In the genomic region with DNA sequence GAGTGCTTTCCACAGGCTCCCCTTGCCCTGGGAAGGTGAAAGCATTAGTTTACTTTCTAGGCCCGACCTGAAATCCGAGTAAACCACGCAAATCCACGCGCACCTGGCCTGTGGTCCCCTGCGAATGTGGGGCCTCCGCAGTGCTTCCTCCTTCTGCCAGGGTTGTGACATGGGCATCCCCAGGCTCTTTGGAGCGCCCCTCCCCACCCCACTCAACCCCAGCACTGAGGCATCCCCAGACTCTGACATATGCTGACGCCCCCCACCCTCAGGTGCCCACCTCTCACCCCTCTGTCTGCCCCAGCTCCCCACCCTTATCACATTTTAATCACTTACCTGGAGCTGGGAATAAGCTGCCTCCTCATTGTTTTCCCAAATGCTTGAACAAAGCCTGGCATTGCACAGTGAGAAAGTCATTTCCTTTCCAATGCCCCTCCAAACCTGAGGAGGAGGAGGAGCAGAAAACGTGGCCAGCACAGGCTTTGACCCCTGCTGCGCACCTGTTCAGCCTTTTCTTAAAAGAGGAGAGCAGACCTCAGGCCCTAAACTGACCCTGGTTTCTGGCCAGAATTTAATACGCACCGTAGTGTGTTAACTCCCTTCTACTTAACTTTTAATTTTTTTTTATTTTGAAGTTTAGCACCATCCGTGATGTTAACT, we compare ENCODE assay signal across 19 cellular contexts.
DNase-seq lines count a peak whose midpoint lies in the region; ATAC-seq, FAIRE-seq and TF ChIP-seq lines count a peak whose summit lies in the region.
"Had no signal": no experiment of that assay in that cellular context is flagged by ENCODE, and none has a peak within 500 bp of the region (broad histone marks: within the 10 kb centered on the region; RNA-seq: fewer than 3 reads in every experiment).

No MANE protein-coding gene starts in this region.

- no peak overlapping the region for H3K23ac ChIP-seq in neuronal stem cell (ENCODE audit: low read depth, low read length, poor library complexity)

- H3K79me1 ChIP-seq in neuronal stem cell (ENCODE audit: low read depth, low read length): no peaks in the 10 kb centered on the region

- H3K4me1 ChIP-seq in A549: 0 out of 3 replicates have a peak, but pooled peaks cover 7% of the 10 kb centered on the region
- H3K4me1 ChIP-seq in HUES64 (ENCODE audit: insufficient read depth, low read length): peaks cover 36% of the 10 kb centered on the region
- peaks cover 0 to 16% of the 10 kb centered on the region in 2 donors for H3K4me1 ChIP-seq in neuronal stem cell (ENCODE audit: control insufficient read depth in 2 of 2, insufficient read depth in 1 of 2, low read depth in 1 of 2, low read length in 2 of 2)

- POLR2A ChIA-PET in A549 (lab: Yijun Ruan, JAX): no interaction called here

- no peak overlapping the region for H4K91ac ChIP-seq in neuronal stem cell (ENCODE audit: low read depth, low read length, poor library complexity)

- no peak; a peak in 1 of 6 replicates for ATAC-seq in A549
- no peak for ATAC-seq in GM21367 (IDR thresholded peaks at IDR 0.05; ENCODE audit: unreplicated experiment)
- ATAC-seq: GM12878 had no signal

- no peak overlapping the region for H2BK15ac ChIP-seq in neuronal stem cell (ENCODE audit: low read length)

- CTCF ChIA-PET in A549 (lab: Yijun Ruan, JAX): no interaction called here

- H3K4me3 ChIP-seq in A549 (no peak overlapping the region), HUES64 (ENCODE audit: low read length) (peak overlapping the region; percentile 55), neuronal stem cell (ENCODE audit: low read length in 2 of 2) (no peak overlapping the region)
- H3K4me3 ChIP-seq: GM12878 had no signal

- peaks cover under 1% of the 10 kb centered on the region; the same call in 1 of the 3 replicates for H3K9me3 ChIP-seq in A549
- H3K9me3 ChIP-seq in HUES64 (ENCODE audit: insufficient read depth, low read depth, low read length): peaks cover 7% of the 10 kb centered on the region
- peaks cover 2 to 3% of the 10 kb centered on the region in 2 donors for H3K9me3 ChIP-seq in neuronal stem cell (replicated peaks in 1 of 2; ENCODE audit: control insufficient read depth in 2 of 2, insufficient read depth in 1 of 2, low read depth in 1 of 2, low read length in 2 of 2)
- H3K9me3 ChIP-seq: tibial artery had no signal

- no peak overlapping the region for H2BK120ac ChIP-seq in neuronal stem cell (ENCODE audit: low read depth, low read length)

- no peak for FAIRE-seq in A549 (lab: Jason Lieb, UNC)
- FAIRE-seq: endothelial cell of umbilical vein, GM12878 had no signal

- H4K8ac ChIP-seq in neuronal stem cell (ENCODE audit: low read depth, low read length): no peak overlapping the region

- no peak overlapping the region for H3K4ac ChIP-seq in neuronal stem cell (ENCODE audit: low read length)

- H3K27ac ChIP-seq in A549 (no peak overlapping the region), HUES64 (ENCODE audit: low read depth, low read length) (no peak overlapping the region), neuronal stem cell (replicated peaks; ENCODE audit: low read length) (no peak overlapping the region)
- H3K27ac ChIP-seq: C4-2B, cardiac muscle cell, heart right ventricle, tibial artery had no signal

- 80% methylated on average over 14 of the region's 14 CpGs for WGBS in A549 (ENCODE audit: missing lambda C conversion rate)
- WGBS in HUES64: 48% methylated on average over 14 of the region's 14 CpGs
- whole genome bisulfite sequencing in neuronal stem cell (ENCODE audit: extremely low coverage in 2 of 2, insufficient read length in 2 of 2, insufficient replicate concordance in 1 of 2), 2 donors: no CpG with 5 or more reads among the region's 14 CpGs

- no peak overlapping the region for H3K9ac ChIP-seq in HUES64 (ENCODE audit: low read depth, low read length)
- H3K9ac ChIP-seq in neuronal stem cell (ENCODE audit: low read depth, low read length, poor library complexity): no peak overlapping the region

- H3K36me3 ChIP-seq in HUES64 (ENCODE audit: insufficient read depth, low read length) (no peaks in the 10 kb centered on the region), neuronal stem cell (replicated peaks in 1 of 2; ENCODE audit: control insufficient read depth in 2 of 2, insufficient read depth in 2 of 2, low read length in 2 of 2) (no peaks in the 10 kb centered on the region)
- H3K36me3 ChIP-seq: cardiac muscle cell, heart right ventricle, tibial artery had no signal

- no peak for TF ChIP-seq POLR2A in A549 (IDR thresholded peaks at IDR 0.05; ENCODE audit: low read length)

- no peak for TF ChIP-seq RAD21 in A549 (conservative IDR thresholded peaks at IDR 0.05 in 1 of 2, IDR thresholded peaks at IDR 0.05 in 1 of 2)

- peak overlapping the region; percentile 84 for H2AFZ ChIP-seq in neuronal stem cell (ENCODE audit: low read length)

- H3K27me3 ChIP-seq in HUES64 (ENCODE audit: insufficient read depth, low read length) (peaks cover 38% of the 10 kb centered on the region), neuronal stem cell (ENCODE audit: control insufficient read depth in 3 of 3, insufficient read depth in 3 of 3, low read depth in 1 of 3, low read length in 3 of 3) (peaks cover 0 to 64% (median 18%) of the 10 kb centered on the region in 3 experiments)

- TF ChIP-seq EP300 in A549 (IDR thresholded peaks at IDR 0.05): no peak

- H3K18ac ChIP-seq in neuronal stem cell (ENCODE audit: low read length): peak overlapping the region; percentile 62

- DNase-seq in A549 (ENCODE audit: low read depth in 1 of 2, low spot score in 1 of 2): no peak
- DNase-seq in iPS-NIHi7 (ENCODE audit: extremely low spot score): peak; percentile 52
- no peak for DNase-seq in neuronal stem cell (ENCODE audit: low spot score)
- DNase-seq in activated naive CD4-positive, alpha-beta T cell (lab: John Stamatoyannopoulos, UW): no peak
- DNase-seq in NCI-H82 (lab: John Stamatoyannopoulos, UW): no peak
- DNase-seq in AG08396 (ENCODE audit: low spot score): no peak
- DNase-seq: activated gamma-delta T cell; heart right ventricle; NCI-H2081; SIG-M5; stimulated activated naive CD4-positive, alpha-beta T cell; T-cell had no signal

- no peak overlapping the region for H2BK5ac ChIP-seq in neuronal stem cell (ENCODE audit: low read length)

- no peak overlapping the region for H2AK5ac ChIP-seq in neuronal stem cell (ENCODE audit: low read depth, low read length)

- no peak overlapping the region for H2BK12ac ChIP-seq in neuronal stem cell (ENCODE audit: low read length)

- TF ChIP-seq CTCF in A549 (IDR thresholded peaks at IDR 0.05): no peak

- H3K14ac ChIP-seq in neuronal stem cell (ENCODE audit: low read length): no peak overlapping the region

- H3K4me2 ChIP-seq in A549 (peak overlapping the region; percentile 83; the same call in 1 of the 3 replicates), neuronal stem cell (ENCODE audit: insufficient read depth, low read length, poor library complexity, severe bottlenecking) (no peak overlapping the region)

TF ChIP-seq in A549, 52 proteins besides CTCF, POLR2A, EP300 and RAD21 (continues in another document):
- TF ChIP-seq, protein P1, sequence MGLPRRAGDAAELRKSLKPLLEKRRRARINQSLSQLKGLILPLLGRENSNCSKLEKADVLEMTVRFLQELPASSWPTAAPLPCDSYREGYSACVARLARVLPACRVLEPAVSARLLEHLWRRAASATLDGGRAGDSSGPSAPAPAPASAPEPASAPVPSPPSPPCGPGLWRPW (IDR thresholded peaks at IDR 0.05): no peak
- TF ChIP-seq, protein P2, sequence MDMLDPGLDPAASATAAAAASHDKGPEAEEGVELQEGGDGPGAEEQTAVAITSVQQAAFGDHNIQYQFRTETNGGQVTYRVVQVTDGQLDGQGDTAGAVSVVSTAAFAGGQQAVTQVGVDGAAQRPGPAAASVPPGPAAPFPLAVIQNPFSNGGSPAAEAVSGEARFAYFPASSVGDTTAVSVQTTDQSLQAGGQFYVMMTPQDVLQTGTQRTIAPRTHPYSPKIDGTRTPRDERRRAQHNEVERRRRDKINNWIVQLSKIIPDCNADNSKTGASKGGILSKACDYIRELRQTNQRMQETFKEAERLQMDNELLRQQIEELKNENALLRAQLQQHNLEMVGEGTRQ (IDR thresholded peaks at IDR 0.05): no peak
- TF ChIP-seq ESRRA (IDR thresholded peaks at IDR 0.05; ENCODE audit: borderline replicate concordance, low read length) (no peak), MAFK (IDR thresholded peaks at IDR 0.05; ENCODE audit: partially characterized antibody) (no peak), REST (IDR thresholded peaks at IDR 0.05) (no peak), CBX8 (IDR thresholded peaks at IDR 0.05) (no peak), RARB (CRISPR knock-in tag; IDR thresholded peaks at IDR 0.05) (no peak), TFCP2L1 (CRISPR knock-in tag; IDR thresholded peaks at IDR 0.05) (no peak), POLR2AphosphoS2 (conservative IDR thresholded peaks at IDR 0.05; ENCODE audit: low read length) (no peak), BHLHE40 (IDR thresholded peaks at IDR 0.05; ENCODE audit: low read depth, low read length) (no peak), GATA3 (IDR thresholded peaks at IDR 0.05; ENCODE audit: borderline replicate concordance) (no peak), MAX (IDR thresholded peaks at IDR 0.05) (no peak)
